In the genomic region with DNA sequence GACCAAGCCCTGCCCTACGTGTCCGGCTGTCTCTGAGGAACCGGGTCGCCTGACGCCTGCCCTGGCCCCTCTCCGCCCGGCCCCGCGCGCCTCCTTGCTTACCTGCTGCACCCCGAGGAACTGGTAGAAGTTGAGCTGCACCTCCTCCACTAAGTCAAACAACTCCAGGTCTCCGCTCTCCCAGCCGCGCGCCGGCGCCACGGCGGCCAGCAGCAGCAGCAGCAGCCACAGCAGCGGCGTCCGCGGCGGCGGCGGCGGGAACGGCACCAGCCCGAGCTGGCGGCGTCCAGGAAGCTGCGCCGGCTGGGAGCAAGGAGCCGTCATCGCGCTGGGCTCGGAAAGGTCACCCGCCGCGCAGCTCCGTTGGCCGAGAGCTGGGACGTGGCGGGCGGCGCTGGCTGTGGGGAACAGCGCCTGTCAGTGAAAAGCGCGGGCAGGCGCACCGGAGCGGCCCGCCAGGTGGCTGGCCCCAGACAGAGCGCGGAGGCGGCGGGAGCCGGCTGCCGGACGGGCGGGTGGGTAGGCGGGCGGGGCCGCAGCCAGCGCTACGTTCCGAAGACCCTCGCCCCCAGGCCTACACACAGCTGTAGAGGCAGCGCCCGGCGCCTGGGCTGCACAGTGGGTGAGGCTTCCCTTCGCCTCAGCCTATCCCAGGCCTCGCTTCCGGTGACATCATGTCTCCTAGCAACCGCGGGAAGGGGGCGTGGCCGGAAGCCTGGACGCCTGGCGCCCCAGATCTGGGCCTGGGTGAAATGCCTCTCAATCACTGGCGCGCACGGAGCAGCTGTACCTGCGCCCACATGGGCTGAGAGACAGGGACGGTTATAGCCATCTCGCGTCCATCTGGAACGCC, we compare ENCODE assay signal across 8 cellular contexts. TPM values are rescaled to one million over a fixed set of nuclear protein-coding genes. Genes with fewer than 3 reads are reported as not detected.
DNase-seq lines count a peak whose midpoint lies in the region; ATAC-seq and TF ChIP-seq lines count a peak whose summit lies in the region.

A gene with protein sequence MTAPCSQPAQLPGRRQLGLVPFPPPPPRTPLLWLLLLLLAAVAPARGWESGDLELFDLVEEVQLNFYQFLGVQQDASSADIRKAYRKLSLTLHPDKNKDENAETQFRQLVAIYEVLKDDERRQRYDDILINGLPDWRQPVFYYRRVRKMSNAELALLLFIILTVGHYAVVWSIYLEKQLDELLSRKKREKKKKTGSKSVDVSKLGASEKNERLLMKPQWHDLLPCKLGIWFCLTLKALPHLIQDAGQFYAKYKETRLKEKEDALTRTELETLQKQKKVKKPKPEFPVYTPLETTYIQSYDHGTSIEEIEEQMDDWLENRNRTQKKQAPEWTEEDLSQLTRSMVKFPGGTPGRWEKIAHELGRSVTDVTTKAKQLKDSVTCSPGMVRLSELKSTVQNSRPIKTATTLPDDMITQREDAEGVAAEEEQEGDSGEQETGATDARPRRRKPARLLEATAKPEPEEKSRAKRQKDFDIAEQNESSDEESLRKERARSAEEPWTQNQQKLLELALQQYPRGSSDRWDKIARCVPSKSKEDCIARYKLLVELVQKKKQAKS (minus strand): TSS at position 620 of the 853 bp plus-strand sequence. CDS start 296 bp downstream, at position 324.

- no peak within 1 kb of the TSS for H3K27ac ChIP-seq in temporal lobe (ENCODE audit: low read depth, low read length)

- CTCF ChIA-PET in GM10248 (lab: Yijun Ruan, JAX) = interaction anchor here (0.9 to 2.4 kb wide), 12 partner anchors 10 to 1154 kb away, joined by 3 to 27 read pairs (median 4); no protein-coding TSS in a partner anchor

- peaks cover 45% of the 10 kb centered on the region for H3K4me1 Mint-ChIP-seq in activated naive CD4-positive, alpha-beta T cell treated with anti-CD3 and anti-CD28 coated beads, Interleukin-2, amount 50 U/mL, for 24 hours

- POLR2A ChIA-PET in GM10248 (lab: Yijun Ruan, JAX) = interaction anchor here (0.7 to 1.0 kb wide), 2 partner anchors 12 to 598 kb away, joined by 3 read pairs; no protein-coding TSS in a partner anchor

- no peak for TF ChIP-seq CTCF in GM10248 (IDR thresholded peaks at IDR 0.05; ENCODE audit: control extremely low read depth, extremely low read depth, low read depth, missing control alignments)

- H3K27ac Mint-ChIP-seq in activated naive CD4-positive, alpha-beta T cell treated with anti-CD3 and anti-CD28 coated beads, Interleukin-2, amount 50 U/mL, for 24 hours = peak within 1 kb of the TSS; percentile 94

- H3K27me3 Mint-ChIP-seq in activated naive CD4-positive, alpha-beta T cell treated with anti-CD3 and anti-CD28 coated beads, Interleukin-2, amount 50 U/mL, for 24 hours = no peaks in the 10 kb centered on the region

- H3K4me3 Mint-ChIP-seq in activated naive CD4-positive, alpha-beta T cell treated with anti-CD3 and anti-CD28 coated beads, Interleukin-2, amount 50 U/mL, for 24 hours = peak within 1 kb of the TSS; percentile 94

- ATAC-seq in HG02610 (IDR thresholded peaks at IDR 0.05; ENCODE audit: unreplicated experiment) = peak; percentile 97
- peak; percentile 98 for ATAC-seq in SK-N-SH treated with all-trans-retinoic acid at 6 μM for 48 hours

- peaks cover 3% of the 10 kb centered on the region for H3K36me3 Mint-ChIP-seq in activated naive CD4-positive, alpha-beta T cell treated with anti-CD3 and anti-CD28 coated beads, Interleukin-2, amount 50 U/mL, for 24 hours

- no peaks in the 10 kb centered on the region for H3K9me3 Mint-ChIP-seq in activated naive CD4-positive, alpha-beta T cell treated with anti-CD3 and anti-CD28 coated beads, Interleukin-2, amount 50 U/mL, for 24 hours

- peak; percentile 95 for DNase-seq in GM10248 (ENCODE audit: extremely low spot score)
- peak; percentile 93 for DNase-seq in NCI-H1092 (lab: John Stamatoyannopoulos, UW)
- peak; percentile 97 for DNase-seq in globus pallidus (ENCODE audit: low spot score)
- DNase-seq in occipital lobe (lab: John Stamatoyannopoulos, UW) = peak; percentile 98

TF ChIP-seq in SK-N-SH treated with all-trans-retinoic acid at 6 μM for 48 hours, 23 proteins besides CTCF, POLR2A, EP300 and RAD21:
- no peak for TF ChIP-seq RARB (CRISPR knock-in tag; IDR thresholded peaks at IDR 0.05)
- TF ChIP-seq OSR1 (CRISPR knock-in tag; IDR thresholded peaks at IDR 0.05) = no peak
- TF ChIP-seq PPARA (CRISPR knock-in tag; IDR thresholded peaks at IDR 0.05; ENCODE audit: borderline replicate concordance) = no peak
- no peak for TF ChIP-seq ZNF565 (CRISPR knock-in tag; conservative IDR thresholded peaks at IDR 0.05; ENCODE audit: low read depth)
- TF ChIP-seq TCF4 (CRISPR knock-in tag; IDR thresholded peaks at IDR 0.05; ENCODE audit: borderline replicate concordance) = peak; percentile 56; the same call in 1 of the 2 replicates
- TF ChIP-seq SNAI2 (CRISPR knock-in tag; IDR thresholded peaks at IDR 0.05) = no peak

RNA-seq across cellular contexts. Expression of the gene that starts here (rescaled TPM):
- total RNA-seq in occipital lobe (27.3 TPM), temporal lobe (17.7 TPM)
